In genomic region chr3:194713299-194714121, GRCh38 we compare ENCODE assay signal across 21 cellular contexts.
"Had no signal": no experiment of that assay in that cellular context is flagged by ENCODE, and none has a peak within 500 bp of the region (broad histone marks: within the 10 kb centered on the region; RNA-seq: fewer than 3 reads in every experiment).

No MANE protein-coding gene starts in this region.

- H3K9me3 ChIP-seq: body of pancreas, left lung, mucosa of descending colon, psoas muscle had no signal

- H3K4me3 ChIP-seq: body of pancreas, dorsolateral prefrontal cortex, left lung, mucosa of descending colon, psoas muscle had no signal

- H3K4me1 ChIP-seq: left lung had no signal

- H3K36me3 ChIP-seq: left lung had no signal

- DNase-seq: activated CD4-positive, alpha-beta T cell treated with anti-CD3 and anti-CD28 coated beads, Interleukin-2, amount 10 ng/mL, durations not matched to agents 24 days and 14 days; activated CD8-positive, alpha-beta T cell treated with anti-CD3 and anti-CD28 coated beads for 36 hours; activated naive CD4-positive, alpha-beta T cell; activated naive CD8-positive, alpha-beta T cell treated with anti-CD3 and anti-CD28 coated beads for 36 hours; activated T-cell treated with anti-CD3 and anti-CD28 coated beads, Interleukin-2, amount 50 U/mL, for 1 hour; amniotic stem cell; body of pancreas; caudate nucleus; dorsolateral prefrontal cortex; endodermal cell; erythroblast; foreskin melanocyte; head of caudate nucleus; left lung; mucosa of descending colon; naive B cell; psoas muscle; small intestine; stimulated activated CD4-positive, alpha-beta T cell treated with anti-CD3 and anti-CD28 coated beads, Interleukin-4, amount 100 ng/mL, for 1 hour; stimulated activated naive CD8-positive, alpha-beta T cell treated with anti-CD3 and anti-CD28 coated beads, Interleukin-15, amount 100 ng/mL, for 72 hours had no signal

- FAIRE-seq: colon, small intestine had no signal

- H3K27ac ChIP-seq: body of pancreas, dorsolateral prefrontal cortex, left lung, psoas muscle had no signal

- H3K27me3 ChIP-seq: body of pancreas, dorsolateral prefrontal cortex, left lung had no signal
